In genomic region chr19:32865326-32865725, GRCh38 we compare ENCODE assay signal across 25 cellular contexts. TPM values are rescaled to one million over a fixed set of nuclear protein-coding genes. Genes with fewer than 3 reads are reported as not detected.
"Had no signal": no experiment of that assay in that cellular context is flagged by ENCODE, and none has a peak within 500 bp of the region (broad histone marks: within the 10 kb centered on the region; RNA-seq: fewer than 3 reads in every experiment).

No MANE protein-coding gene starts in this region.

- H3K4me3 ChIP-seq: esophagus squamous epithelium, gastroesophageal sphincter, left ventricle myocardium inferior, lower lobe of right lung, psoas muscle, right lobe of liver, stomach, thoracic aorta, transverse colon had no signal

- H3K27me3 ChIP-seq: esophagus squamous epithelium, right lobe of liver had no signal

- H3K27ac ChIP-seq: esophagus squamous epithelium, gastroesophageal sphincter, left ventricle myocardium inferior, lower lobe of right lung, parathyroid adenoma, psoas muscle, right lobe of liver, stomach, thoracic aorta, transverse colon had no signal

- H3K4me1 ChIP-seq: esophagus squamous epithelium, gastroesophageal sphincter, left ventricle myocardium inferior, lower lobe of right lung, parathyroid adenoma, psoas muscle, stomach, transverse colon had no signal

- H3K9me3 ChIP-seq: esophagus squamous epithelium, gastroesophageal sphincter, left ventricle myocardium inferior, lower lobe of right lung, psoas muscle, right lobe of liver, stomach, thoracic aorta, transverse colon had no signal

- H3K4me1 Mint-ChIP-seq: naive B cell; stimulated activated naive B cell treated with anti-CD40 and anti-IgM and Interleukin-4, amounts not matched to agents 10 μg/mL and 1 μg/mL and 100 μg/mL, for 72 hours had no signal

- H3K27me3 Mint-ChIP-seq: dendritic cell treated with granulocyte-macrophage colony-stimulating factor and Interleukin-4, amounts not matched to agents 40 ng/mL and 50 ng/mL, for 4 days; naive B cell had no signal

- H3K36me3 ChIP-seq: esophagus squamous epithelium, gastroesophageal sphincter, left ventricle myocardium inferior, lower lobe of right lung, stomach, thoracic aorta, transverse colon had no signal

- H3K9me3 Mint-ChIP-seq: dendritic cell treated with granulocyte-macrophage colony-stimulating factor and Interleukin-4, amounts not matched to agents 40 ng/mL and 50 ng/mL, for 4 days; naive B cell; nephron; stimulated activated naive B cell treated with anti-CD40 and anti-IgM and Interleukin-4, amounts not matched to agents 10 μg/mL and 1 μg/mL and 100 μg/mL, for 72 hours had no signal

- ATAC-seq: gastroesophageal sphincter; left cardiac atrium; lower lobe of right lung; psoas muscle; right lobe of liver; stimulated activated naive B cell treated with anti-CD40 and anti-IgM and Interleukin-4, amounts not matched to agents 10 μg/mL and 1 μg/mL and 100 μg/mL, for 72 hours had no signal

- H3K36me3 Mint-ChIP-seq: naive B cell; stimulated activated naive B cell treated with anti-CD40 and anti-IgM and Interleukin-4, amounts not matched to agents 10 μg/mL and 1 μg/mL and 100 μg/mL, for 72 hours had no signal

- H3K4me3 Mint-ChIP-seq: dendritic cell treated with granulocyte-macrophage colony-stimulating factor and Interleukin-4, amounts not matched to agents 40 ng/mL and 50 ng/mL, for 4 days; naive B cell; nephron; stimulated activated naive B cell treated with anti-CD40 and anti-IgM and Interleukin-4, amounts not matched to agents 10 μg/mL and 1 μg/mL and 100 μg/mL, for 72 hours had no signal

- H3K27ac Mint-ChIP-seq: dendritic cell treated with granulocyte-macrophage colony-stimulating factor and Interleukin-4, amounts not matched to agents 40 ng/mL and 50 ng/mL, for 4 days; naive B cell; nephron; stimulated activated naive B cell treated with anti-CD40 and anti-IgM and Interleukin-4, amounts not matched to agents 10 μg/mL and 1 μg/mL and 100 μg/mL, for 72 hours had no signal

- DNase-seq: esophagus squamous epithelium; foreskin fibroblast; kidney; left cardiac atrium; left ventricle myocardium inferior; lower lobe of right lung; mesenchymal stem cell; midbrain; naive B cell; occipital lobe; psoas muscle; retina; stimulated activated CD4-positive, alpha-beta T cell treated with anti-CD3 and anti-CD28 coated beads, Interleukin-2, amount 100 ng/mL, for 24 hours; stimulated activated CD4-positive, alpha-beta T cell treated with anti-CD3 and anti-CD28 coated beads, Interleukin-4, amount 100 ng/mL, for 4 hours; stimulated activated naive B cell treated with anti-CD40 and anti-IgM and Interleukin-4, amounts not matched to agents 10 μg/mL and 1 μg/mL and 100 μg/mL, for 72 hours; stomach; substantia nigra; transverse colon had no signal

RNA-seq across cellular contexts. Expression of gene SLC7A9, which starts 4.2 kb away (rescaled TPM):
- total RNA-seq: epithelial cell of proximal tubule, left ventricle myocardium inferior had no signal
